In genomic region chr17:71180801-71181385, GRCh38 we compare ENCODE assay signal across 12 cellular contexts.
DNase-seq lines count a peak whose midpoint lies in the region; ATAC-seq, FAIRE-seq and TF ChIP-seq lines count a peak whose summit lies in the region.
"Had no signal": no experiment of that assay in that cellular context is flagged by ENCODE, and none has a peak within 500 bp of the region (broad histone marks: within the 10 kb centered on the region; RNA-seq: fewer than 3 reads in every experiment).

No MANE protein-coding gene starts in this region.

- H2AFZ ChIP-seq in neural cell (ENCODE audit: low read depth, low read length): no peak overlapping the region

- H3K27ac ChIP-seq in neural cell (ENCODE audit: low read length) (no peak overlapping the region), left ventricle myocardium inferior (replicated peaks) (no peak overlapping the region)
- H3K27ac ChIP-seq: SJSA1 had no signal

- no peaks in the 10 kb centered on the region for H3K36me3 ChIP-seq in bronchial epithelial cell (ENCODE audit: control insufficient read depth, insufficient read depth, low read length)
- H3K36me3 ChIP-seq in neural cell (ENCODE audit: insufficient read depth, low read length): no peaks in the 10 kb centered on the region
- no peaks in the 10 kb centered on the region for H3K36me3 ChIP-seq in left ventricle myocardium inferior
- H3K36me3 ChIP-seq: SJSA1 had no signal

- no peaks in the 10 kb centered on the region for H3K9me2 ChIP-seq in neural cell (ENCODE audit: insufficient read depth, low read length)

- H3F3A ChIP-seq in neural cell (ENCODE audit: insufficient read depth, low read length, poor library complexity, severe bottlenecking): no peaks in the 10 kb centered on the region

- no peak for TF ChIP-seq RAD21 in neural cell (conservative IDR thresholded peaks at IDR 0.05)

- peak; percentile 10 for DNase-seq in ELR (ENCODE audit: low read depth)
- peak; percentile 26 for DNase-seq in NCI-H2107 (lab: John Stamatoyannopoulos, UW)
- DNase-seq in bronchial epithelial cell (ENCODE audit: low read depth): peak; percentile 48
- no peak for DNase-seq in SW480 (ENCODE audit: low spot score)
- no peak for DNase-seq in NCI-H1930 (lab: John Stamatoyannopoulos, UW)
- no peak for DNase-seq in left ventricle myocardium inferior

- H3K27me3 ChIP-seq in bronchial epithelial cell (ENCODE audit: control insufficient read depth, insufficient read depth, low read length) (no peaks in the 10 kb centered on the region), neural cell (ENCODE audit: insufficient read depth, low read depth, low read length) (no peaks in the 10 kb centered on the region), left ventricle myocardium inferior (ENCODE audit: low read depth) (no peaks in the 10 kb centered on the region)
- H3K27me3 ChIP-seq: SJSA1 had no signal

- intact Hi-C loops in left ventricle myocardium inferior (cut with micrococcal nuclease): no loop called here

- H3K4me3 ChIP-seq in bronchial epithelial cell (ENCODE audit: low read depth, low read length) (no peak overlapping the region), neural cell (ENCODE audit: low read length) (no peak overlapping the region), left ventricle myocardium inferior (no peak overlapping the region)
- H3K4me3 ChIP-seq: SJSA1 had no signal

- no peaks in the 10 kb centered on the region for H3K9me3 ChIP-seq in neural cell (ENCODE audit: low read length)
- no peaks in the 10 kb centered on the region for H3K9me3 ChIP-seq in left ventricle myocardium inferior (replicated peaks)
- H3K9me3 ChIP-seq: SJSA1 had no signal

- no peak for ATAC-seq in GM19035 (IDR thresholded peaks at IDR 0.05; ENCODE audit: unreplicated experiment)
- ATAC-seq: sciatic nerve; stimulated activated memory B cell treated with anti-CD40 and anti-IgM and Interleukin-4, amounts not matched to agents 10 μg/mL and 1 μg/mL and 100 μg/mL, for 72 hours had no signal

- no peaks in the 10 kb centered on the region for H4K20me1 ChIP-seq in neural cell (ENCODE audit: insufficient read depth)

- peaks cover 9% of the 10 kb centered on the region for H3K4me1 ChIP-seq in left ventricle myocardium inferior
- H3K4me1 ChIP-seq: SJSA1 had no signal

- TF ChIP-seq EP300 in neural cell (conservative IDR thresholded peaks at IDR 0.05; ENCODE audit: poor library complexity, severe bottlenecking): peak; percentile 68

- no peak overlapping the region for H3K9ac ChIP-seq in neural cell (ENCODE audit: low read length)

- no peaks in the 10 kb centered on the region for H3K79me2 ChIP-seq in neural cell (replicated peaks; ENCODE audit: insufficient read depth, low read length)

- TF ChIP-seq CTCF in bronchial epithelial cell (IDR thresholded peaks at IDR 0.05; ENCODE audit: insufficient read depth, low read length, severe bottlenecking) (no peak), neural cell (IDR thresholded peaks at IDR 0.05; ENCODE audit: poor library complexity, severe bottlenecking) (no peak), left ventricle myocardium inferior (IDR thresholded peaks at IDR 0.05; ENCODE audit: borderline replicate concordance) (no peak)

- FAIRE-seq in bronchial epithelial cell (lab: Jason Lieb, UNC): no peak
- FAIRE-seq: D721Med had no signal

- H3K4me2 ChIP-seq in neural cell (ENCODE audit: low read length): no peak overlapping the region

TF ChIP-seq in neural cell, 6 proteins besides CTCF, POLR2A, EP300 and RAD21:
- TF ChIP-seq SMC3 (conservative IDR thresholded peaks at IDR 0.05; ENCODE audit: poor library complexity) (no peak), POLR2AphosphoS5 (IDR thresholded peaks at IDR 0.05) (peak; percentile 54)

Comparison
In these comparisons a context has a peak if more than half of its experiments do, and no peak if none do; other contexts are left out.
1. DNase-seq: peak in ELR (single experiment), NCI-H2107 (single experiment) and bronchial epithelial cell (single experiment); none in SW480 (single experiment), NCI-H1930 (0 of 2) and left ventricle myocardium inferior (single experiment).